15 cellular contexts compared by ENCODE assay signal in genomic region chr6:106976270-106976669, GRCh38. TPM values are rescaled to one million over a fixed set of nuclear protein-coding genes. Genes with fewer than 3 reads are reported as not detected.
DNase-seq lines count a peak whose midpoint lies in the region; ATAC-seq, FAIRE-seq and TF ChIP-seq lines count a peak whose summit lies in the region.
"Had no signal": no experiment of that assay in that cellular context is flagged by ENCODE, and none has a peak within 500 bp of the region (broad histone marks: within the 10 kb centered on the region; RNA-seq: fewer than 3 reads in every experiment).

No MANE protein-coding gene starts in this region.

- DNase-seq in activated CD4-positive, alpha-beta T cell treated with anti-CD3 and anti-CD28 coated beads, Interleukin-2, amount 10 ng/mL, durations not matched to agents 7 days and 5 days: no peak
- DNase-seq in activated CD4-positive, alpha-beta T cell treated with anti-CD3 and anti-CD28 coated beads, Interleukin-2, amount 50 U/mL, for 48 hours: no peak
- no peak for DNase-seq in stimulated activated effector memory CD8-positive, alpha-beta T cell treated with anti-CD3 and anti-CD28 coated beads, Interleukin-12 subunit alpha, Interleukin-12 subunit beta, amount 100 ng/mL, for 72 hours (ENCODE audit: low spot score in 2 of 2)
- DNase-seq in foreskin melanocyte (no peak), iPS-NIHi11 (ENCODE audit: low spot score) (no peak), H54 (ENCODE audit: insufficient read length, low spot score) (no peak)
- DNase-seq: activated CD4-positive, alpha-beta T cell treated with anti-CD3 and anti-CD28 coated beads for 1 hour; activated T-cell treated with anti-CD3 and anti-CD28 coated beads, Interleukin-2, amount 50 U/mL, for 1 hour; anterior cingulate cortex; left lung; stimulated activated CD4-positive, alpha-beta T cell treated with anti-CD3 and anti-CD28 coated beads, Interleukin-15, amount 100 ng/mL, for 24 hours; SW 1271; upper lobe of left lung had no signal

- peak overlapping the region; percentile 98 for H3K9ac ChIP-seq in iPS-18a (ENCODE audit: low read length)

- H3K4me1 ChIP-seq in iPS-18a (ENCODE audit: control insufficient read depth, low read depth, low read length): peaks cover 20% of the 10 kb centered on the region

- H3K36me3 Mint-ChIP-seq in activated CD4-positive, alpha-beta T cell treated with anti-CD3 and anti-CD28 coated beads, Interleukin-2, amount 10 ng/mL, durations not matched to agents 7 days and 5 days (ENCODE audit: low read depth): no peaks in the 10 kb centered on the region
- no peaks in the 10 kb centered on the region for H3K36me3 Mint-ChIP-seq in stimulated activated effector memory CD8-positive, alpha-beta T cell treated with anti-CD3 and anti-CD28 coated beads, Interleukin-12 subunit alpha, Interleukin-12 subunit beta, amount 100 ng/mL, for 72 hours

- peaks cover 6% of the 10 kb centered on the region for H3K4me1 Mint-ChIP-seq in activated CD4-positive, alpha-beta T cell treated with anti-CD3 and anti-CD28 coated beads, Interleukin-2, amount 10 ng/mL, durations not matched to agents 7 days and 5 days
- peaks cover 11% of the 10 kb centered on the region for H3K4me1 Mint-ChIP-seq in stimulated activated effector memory CD8-positive, alpha-beta T cell treated with anti-CD3 and anti-CD28 coated beads, Interleukin-12 subunit alpha, Interleukin-12 subunit beta, amount 100 ng/mL, for 72 hours

- H3K9me3 Mint-ChIP-seq in activated CD4-positive, alpha-beta T cell treated with anti-CD3 and anti-CD28 coated beads, Interleukin-2, amount 10 ng/mL, durations not matched to agents 7 days and 5 days: no peaks in the 10 kb centered on the region
- H3K9me3 Mint-ChIP-seq in stimulated activated effector memory CD8-positive, alpha-beta T cell treated with anti-CD3 and anti-CD28 coated beads, Interleukin-12 subunit alpha, Interleukin-12 subunit beta, amount 100 ng/mL, for 72 hours: no peaks in the 10 kb centered on the region

- ATAC-seq in stimulated activated effector memory CD8-positive, alpha-beta T cell treated with anti-CD3 and anti-CD28 coated beads, Interleukin-12 subunit alpha, Interleukin-12 subunit beta, amount 100 ng/mL, for 72 hours: no peak

- no peak for FAIRE-seq in H54 (lab: Jason Lieb, UNC)

- peak overlapping the region; percentile 62 for H3K4me3 ChIP-seq in iPS-18a (ENCODE audit: low read length)

- no peak for TF ChIP-seq POLR2A in H54 (IDR thresholded peaks at IDR 0.05; ENCODE audit: low read depth, low read length)

- CTCF ChIA-PET in activated CD4-positive, alpha-beta T cell treated with anti-CD3 and anti-CD28 coated beads, Interleukin-2, amount 10 ng/mL, durations not matched to agents 7 days and 5 days (lab: Charles Lee): interaction anchor here (0.6 to 1.1 kb wide), 4 partner anchors 21 to 410 kb away, joined by 3 to 4 read pairs (median 4); no protein-coding TSS in a partner anchor

- peak overlapping the region; percentile 93 for H3K27ac ChIP-seq in VCaP
- peak overlapping the region; percentile 50 for H3K27ac ChIP-seq in iPS-18a (ENCODE audit: low read length)

- H3K27me3 Mint-ChIP-seq in activated CD4-positive, alpha-beta T cell treated with anti-CD3 and anti-CD28 coated beads, Interleukin-2, amount 10 ng/mL, durations not matched to agents 7 days and 5 days: peaks cover 58% of the 10 kb centered on the region

- no peak for TF ChIP-seq CTCF in VCaP (conservative IDR thresholded peaks at IDR 0.05)

- no peaks in the 10 kb centered on the region for H3K9me3 ChIP-seq in iPS-18a (ENCODE audit: control insufficient read depth, low read depth, low read length)
- H3K9me3 ChIP-seq: left lung, upper lobe of left lung had no signal

- H3K4me3 Mint-ChIP-seq in activated CD4-positive, alpha-beta T cell treated with anti-CD3 and anti-CD28 coated beads, Interleukin-2, amount 10 ng/mL, durations not matched to agents 7 days and 5 days: peak overlapping the region; percentile 27
- peak overlapping the region; percentile 62 for H3K4me3 Mint-ChIP-seq in stimulated activated effector memory CD8-positive, alpha-beta T cell treated with anti-CD3 and anti-CD28 coated beads, Interleukin-12 subunit alpha, Interleukin-12 subunit beta, amount 100 ng/mL, for 72 hours

- no peaks in the 10 kb centered on the region for H3K27me3 ChIP-seq in iPS-18a (ENCODE audit: control insufficient read depth, insufficient read depth, low read length)

- H3K36me3 ChIP-seq in iPS-18a (ENCODE audit: control insufficient read depth, low read depth, low read length): peaks cover 24% of the 10 kb centered on the region
- H3K36me3 ChIP-seq: left lung, upper lobe of left lung had no signal

- no peak overlapping the region for H3K27ac Mint-ChIP-seq in activated CD4-positive, alpha-beta T cell treated with anti-CD3 and anti-CD28 coated beads, Interleukin-2, amount 10 ng/mL, durations not matched to agents 7 days and 5 days
- H3K27ac Mint-ChIP-seq in stimulated activated effector memory CD8-positive, alpha-beta T cell treated with anti-CD3 and anti-CD28 coated beads, Interleukin-12 subunit alpha, Interleukin-12 subunit beta, amount 100 ng/mL, for 72 hours: no peak overlapping the region

- POLR2A ChIA-PET in activated CD4-positive, alpha-beta T cell treated with anti-CD3 and anti-CD28 coated beads, Interleukin-2, amount 10 ng/mL, durations not matched to agents 7 days and 5 days (lab: Charles Lee): no interaction called here

RNA-seq across cellular contexts. Expression of gene CD24, which starts 1.7 kb away (rescaled TPM):
- under 1 TPM; 0.22 to 0.31 TPM for total RNA-seq in activated CD4-positive, alpha-beta T cell treated with anti-CD3 and anti-CD28 coated beads, Interleukin-2, amount 10 ng/mL, durations not matched to agents 7 days and 5 days

RNA-seq across cellular contexts. Expression of gene MTRES1, which starts 51.7 kb away (rescaled TPM):
- 10 to 100 TPM; 16.6 to 17.8 TPM for total RNA-seq in activated CD4-positive, alpha-beta T cell treated with anti-CD3 and anti-CD28 coated beads, Interleukin-2, amount 10 ng/mL, durations not matched to agents 7 days and 5 days
